In the genomic region with DNA sequence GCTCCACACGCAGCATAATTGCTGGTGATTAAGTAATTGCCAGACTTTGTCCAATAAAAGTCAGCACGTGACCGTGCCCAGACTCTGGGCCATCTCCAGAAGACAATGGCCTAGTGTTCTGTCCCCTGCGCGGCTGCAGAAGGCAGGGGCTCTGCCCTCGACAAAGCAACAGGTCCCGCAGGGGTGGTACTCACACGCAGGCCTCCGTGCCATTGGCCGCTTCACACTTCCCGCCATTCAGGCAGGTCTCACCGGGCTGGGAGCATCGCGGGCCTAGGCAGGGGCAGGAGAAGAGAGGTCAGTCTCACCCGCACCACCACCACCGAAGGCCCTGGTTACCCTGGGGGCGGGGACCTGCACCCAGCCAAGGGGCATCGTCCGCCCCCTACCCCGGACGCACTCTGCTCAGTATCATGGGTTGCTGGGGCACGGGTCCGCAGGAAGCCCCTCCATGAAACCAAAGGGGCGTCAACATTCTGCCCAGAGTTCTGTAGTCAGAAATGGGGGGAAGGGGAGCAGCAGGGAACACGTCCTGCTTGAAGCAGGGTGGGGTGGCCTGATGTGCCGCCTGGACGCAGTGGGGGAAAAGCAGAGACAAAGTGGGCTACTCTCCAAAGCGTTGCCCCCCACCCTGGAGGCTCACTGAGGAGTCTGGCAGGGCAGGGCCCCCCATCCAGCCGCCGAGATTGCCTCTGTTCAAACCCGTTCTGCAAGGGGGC, we compare ENCODE assay signal across 8 cellular contexts. TPM values are rescaled to one million over a fixed set of nuclear protein-coding genes. Genes with fewer than 3 reads are reported as not detected.
DNase-seq lines count a peak whose midpoint lies in the region; ATAC-seq, FAIRE-seq and TF ChIP-seq lines count a peak whose summit lies in the region.

No MANE protein-coding gene starts in this region.

- H3K36me3 ChIP-seq in HUES64 (ENCODE audit: insufficient read depth, low read length): peaks cover 31% of the 10 kb centered on the region
- H3K36me3 ChIP-seq in kidney (ENCODE audit: control insufficient read depth in 1 of 2, insufficient read depth in 2 of 2, low read length in 2 of 2): peaks cover 0 to 4% of the 10 kb centered on the region in 2 donors
- H3K36me3 ChIP-seq in spleen: peaks cover 0 to 32% (median 8%) of the 10 kb centered on the region in 6 donors

- peaks cover 16% of the 10 kb centered on the region for H3K4me1 ChIP-seq in HUES64 (ENCODE audit: insufficient read depth, low read length)
- H3K4me1 ChIP-seq in kidney (ENCODE audit: control insufficient read depth in 1 of 2, insufficient read depth in 1 of 2, low read depth in 1 of 2, low read length in 2 of 2): peaks cover 25 to 55% of the 10 kb centered on the region in 2 donors
- peaks cover 48 to 90% (median 77%) of the 10 kb centered on the region in 6 donors for H3K4me1 ChIP-seq in spleen

- WGBS in HUES64: 71% methylated on average over 31 of the region's 31 CpGs
- 19 to 52% (median 42%) methylated on average over 17 to 31 of the region's 31 CpGs for WGBS in spleen, 5 donors

- no peak for TF ChIP-seq POLR2A in spleen (IDR thresholded peaks at IDR 0.05)

- H3K27ac ChIP-seq in HUES64 (ENCODE audit: low read depth, low read length): no peak overlapping the region
- peak overlapping the region; percentile 80 to 84 for H3K27ac ChIP-seq in kidney (ENCODE audit: low read depth in 2 of 2, low read length in 2 of 2)
- H3K27ac ChIP-seq in spleen: peak overlapping the region; percentile 81 to 100 (median 98)

- no peak for FAIRE-seq in kidney (lab: Jason Lieb, UNC)

- intact Hi-C loops in kidney (cut with DNase I) (loop anchor here (10.0 kb wide), 1 partner anchor 81 kb away; no protein-coding TSS in a partner anchor), spleen (cut with DNase I; ENCODE audit: low total_unique reads) (no loop called here)

- H3K27me3 ChIP-seq in HUES64 (ENCODE audit: insufficient read depth, low read length): peaks cover 6% of the 10 kb centered on the region; the same call in 1 of the 2 replicates
- no peaks in the 10 kb centered on the region for H3K27me3 ChIP-seq in spleen (replicated peaks in 1 of 7)

- DNase-seq in anterior cingulate cortex (lab: John Stamatoyannopoulos, UW): peak in 54 of 58 donors; percentile 21 to 92 (median 76)
- no peak for DNase-seq in kidney
- DNase-seq in spleen: peak; percentile 88
- DNase-seq in NCI-H510A (lab: John Stamatoyannopoulos, UW): no peak
- no peak for DNase-seq in OCI-M2 (lab: John Stamatoyannopoulos, UW; ENCODE audit: unreplicated experiment)

- no peak for ATAC-seq in GM19351 (IDR thresholded peaks at IDR 0.05; ENCODE audit: unreplicated experiment)
- ATAC-seq in HG03520 (IDR thresholded peaks at IDR 0.05; ENCODE audit: unreplicated experiment): no peak

- H3K4me3 ChIP-seq in HUES64 (ENCODE audit: low read length) (peak overlapping the region; percentile 84), kidney (ENCODE audit: low read length in 2 of 2) (peak overlapping the region in 1 of 2 donors; percentile 82), spleen (peak overlapping the region; percentile 70 to 95 (median 80))

- H3K9me3 ChIP-seq in HUES64 (ENCODE audit: insufficient read depth, low read depth, low read length) (no peaks in the 10 kb centered on the region), kidney (ENCODE audit: control insufficient read depth in 1 of 2, low read length in 2 of 2) (no peaks in the 10 kb centered on the region), spleen (no peaks in the 10 kb centered on the region)

- H3K9ac ChIP-seq in HUES64 (ENCODE audit: low read depth, low read length) (no peak overlapping the region), kidney (ENCODE audit: low read length in 2 of 2) (peak overlapping the region in 1 of 2 donors; percentile 69)

- TF ChIP-seq CTCF in kidney (IDR thresholded peaks at IDR 0.05; ENCODE audit: borderline replicate concordance, extremely low read depth, insufficient read depth) (no peak), spleen (IDR thresholded peaks at IDR 0.05 in 8 of 11, conservative IDR thresholded peaks at IDR 0.05 in 3 of 11) (no peak)

RNA-seq across cellular contexts. Expression of a gene that starts 1.9 kb away (rescaled TPM):
- polyA plus RNA-seq in HUES64 (2013, experiment 1 of 2): 19.0 TPM
- polyA plus RNA-seq in HUES64 (2013, experiment 2 of 2): 21.8 TPM
- 77.2 TPM for total RNA-seq in kidney
- polyA plus RNA-seq in kidney (ENCODE audit: insufficient read depth, low read depth, low replicate concordance): 6.5 TPM
- 100 to 1,000 TPM in 4 of 7 donors, 10 to 100 TPM in 3; 88.6 to 140 (median 117) TPM for total RNA-seq in spleen
- polyA plus RNA-seq in spleen: 10 to 100 TPM in 1 of 3 donors, 1 to 10 TPM in 2; 4.9 to 27.2 (median 8.3) TPM

Comparison
In these comparisons a context has a peak if more than half of its experiments do, and no peak if none do; other contexts are left out.
1. DNase-seq: peak in anterior cingulate cortex (54 of 58) and spleen (single experiment); none in kidney (single experiment), NCI-H510A (single experiment) and OCI-M2 (single experiment).